ENCODE assay signal across 1 cellular context in the genomic region with DNA sequence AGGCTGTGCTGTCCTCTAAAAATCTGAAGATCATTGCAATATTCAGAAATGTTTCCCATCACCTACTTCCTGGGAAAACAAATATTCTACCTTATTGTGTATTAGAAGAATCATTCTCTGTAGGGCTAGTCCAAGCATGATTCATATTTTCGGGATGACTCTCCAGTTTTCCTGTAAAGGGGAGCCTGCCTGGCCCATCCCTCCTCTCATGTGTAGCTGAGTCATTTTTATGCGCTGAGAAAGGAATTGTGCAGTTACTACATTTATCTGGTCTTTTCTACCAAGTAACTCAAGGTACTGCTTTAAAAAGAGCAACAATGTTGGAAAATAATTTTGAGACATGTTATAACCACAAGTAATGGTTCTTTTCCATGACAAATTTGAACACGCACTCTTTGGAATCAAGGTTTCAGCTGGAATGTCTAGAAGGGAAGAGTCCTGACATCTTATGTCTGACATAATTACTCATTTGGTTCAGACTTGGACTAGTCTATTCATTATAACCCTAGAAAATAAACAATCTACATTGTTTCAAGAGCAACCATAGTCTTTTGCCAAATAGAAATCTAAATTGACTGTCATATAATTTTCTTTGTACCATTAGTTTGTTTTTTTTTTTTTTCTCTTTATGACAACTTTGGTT.
A peak's percentile ranks its signal among the peaks of the same experiment; 100 is the strongest.
TF ChIP-seq lines count a peak whose summit lies in the region.

No MANE protein-coding gene starts in this region.

TF ChIP-seq in HCT116, 20 proteins besides CTCF, POLR2A, EP300 and RAD21 (continued from another document):
- TF ChIP-seq, protein P1, sequence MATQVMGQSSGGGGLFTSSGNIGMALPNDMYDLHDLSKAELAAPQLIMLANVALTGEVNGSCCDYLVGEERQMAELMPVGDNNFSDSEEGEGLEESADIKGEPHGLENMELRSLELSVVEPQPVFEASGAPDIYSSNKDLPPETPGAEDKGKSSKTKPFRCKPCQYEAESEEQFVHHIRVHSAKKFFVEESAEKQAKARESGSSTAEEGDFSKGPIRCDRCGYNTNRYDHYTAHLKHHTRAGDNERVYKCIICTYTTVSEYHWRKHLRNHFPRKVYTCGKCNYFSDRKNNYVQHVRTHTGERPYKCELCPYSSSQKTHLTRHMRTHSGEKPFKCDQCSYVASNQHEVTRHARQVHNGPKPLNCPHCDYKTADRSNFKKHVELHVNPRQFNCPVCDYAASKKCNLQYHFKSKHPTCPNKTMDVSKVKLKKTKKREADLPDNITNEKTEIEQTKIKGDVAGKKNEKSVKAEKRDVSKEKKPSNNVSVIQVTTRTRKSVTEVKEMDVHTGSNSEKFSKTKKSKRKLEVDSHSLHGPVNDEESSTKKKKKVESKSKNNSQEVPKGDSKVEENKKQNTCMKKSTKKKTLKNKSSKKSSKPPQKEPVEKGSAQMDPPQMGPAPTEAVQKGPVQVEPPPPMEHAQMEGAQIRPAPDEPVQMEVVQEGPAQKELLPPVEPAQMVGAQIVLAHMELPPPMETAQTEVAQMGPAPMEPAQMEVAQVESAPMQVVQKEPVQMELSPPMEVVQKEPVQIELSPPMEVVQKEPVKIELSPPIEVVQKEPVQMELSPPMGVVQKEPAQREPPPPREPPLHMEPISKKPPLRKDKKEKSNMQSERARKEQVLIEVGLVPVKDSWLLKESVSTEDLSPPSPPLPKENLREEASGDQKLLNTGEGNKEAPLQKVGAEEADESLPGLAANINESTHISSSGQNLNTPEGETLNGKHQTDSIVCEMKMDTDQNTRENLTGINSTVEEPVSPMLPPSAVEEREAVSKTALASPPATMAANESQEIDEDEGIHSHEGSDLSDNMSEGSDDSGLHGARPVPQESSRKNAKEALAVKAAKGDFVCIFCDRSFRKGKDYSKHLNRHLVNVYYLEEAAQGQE (IDR thresholded peaks at IDR 0.05; ENCODE audit: low read depth) = no peak
- TF ChIP-seq SRF (IDR thresholded peaks at IDR 0.05; ENCODE audit: low read depth) = peak; percentile 31; the same call in 1 of the 2 replicates
- TF ChIP-seq EZH2phosphoT487 (IDR thresholded peaks at IDR 0.05; ENCODE audit: borderline replicate concordance) = no peak
- TF ChIP-seq CBX3 (IDR thresholded peaks at IDR 0.05; ENCODE audit: low read depth) = peak; percentile 15; the same call in 1 of the 2 replicates
- TF ChIP-seq POLR2AphosphoS5 (IDR thresholded peaks at IDR 0.05; ENCODE audit: low read depth, low read length) = 0 out of 2 replicates have a peak, but pooled peaks have one; percentile 27
